ENCODE assay signal across 1 cellular context in the genomic region with DNA sequence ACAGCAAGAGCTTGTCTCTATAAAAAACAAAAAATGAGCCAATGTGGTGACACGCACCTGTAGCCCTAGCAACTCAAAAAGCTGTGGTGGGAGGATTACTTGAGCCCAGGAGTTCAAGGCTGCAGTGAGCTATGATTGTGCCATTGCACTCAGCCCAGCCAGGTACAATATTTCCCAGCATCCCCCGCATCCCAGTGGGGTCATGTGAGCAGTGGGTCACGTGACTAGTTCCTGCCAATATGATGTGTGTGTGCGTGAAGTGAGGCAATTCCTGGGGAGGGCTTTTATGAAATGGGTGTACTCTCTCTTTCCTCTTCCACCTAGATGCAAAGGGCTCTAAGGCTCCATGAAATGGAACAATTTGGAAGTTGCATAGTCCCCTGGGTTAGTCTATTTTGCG.
TF ChIP-seq lines count a peak whose summit lies in the region.

No MANE protein-coding gene starts in this region.

TF ChIP-seq in K562, 482 proteins besides CTCF, POLR2A, EP300 and RAD21 (continued from another document):
- no peak for TF ChIP-seq SIRT6 (IDR thresholded peaks at IDR 0.05; ENCODE audit: low read depth, low read length)
- TF ChIP-seq, protein P1, sequence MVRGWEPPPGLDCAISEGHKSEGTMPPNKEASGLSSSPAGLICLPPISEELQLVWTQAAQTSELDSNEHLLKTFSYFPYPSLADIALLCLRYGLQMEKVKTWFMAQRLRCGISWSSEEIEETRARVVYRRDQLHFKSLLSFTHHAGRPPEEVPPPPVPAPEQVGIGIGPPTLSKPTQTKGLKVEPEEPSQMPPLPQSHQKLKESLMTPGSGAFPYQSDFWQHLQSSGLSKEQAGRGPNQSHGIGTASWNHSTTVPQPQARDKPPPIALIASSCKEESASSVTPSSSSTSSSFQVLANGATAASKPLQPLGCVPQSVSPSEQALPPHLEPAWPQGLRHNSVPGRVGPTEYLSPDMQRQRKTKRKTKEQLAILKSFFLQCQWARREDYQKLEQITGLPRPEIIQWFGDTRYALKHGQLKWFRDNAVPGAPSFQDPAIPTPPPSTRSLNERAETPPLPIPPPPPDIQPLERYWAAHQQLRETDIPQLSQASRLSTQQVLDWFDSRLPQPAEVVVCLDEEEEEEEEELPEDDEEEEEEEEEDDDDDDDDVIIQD (CRISPR knock-in tag; IDR thresholded peaks at IDR 0.05): no peak
- TF ChIP-seq CEBPG (CRISPR knock-in tag; IDR thresholded peaks at IDR 0.05): no peak
- peak in 1 of 2 experiments; percentile 31; a peak in 1 of 4 replicates for TF ChIP-seq CEBPG (tag; conservative IDR thresholded peaks at IDR 0.05 in 1 of 2, IDR thresholded peaks at IDR 0.05 in 1 of 2)
- TF ChIP-seq SRSF1 (IDR thresholded peaks at IDR 0.05; ENCODE audit: low read depth, low read length): no peak
- peak; percentile 83 for TF ChIP-seq PHF20 (IDR thresholded peaks at IDR 0.05; ENCODE audit: partially characterized antibody)
- TF ChIP-seq ZBTB7A (IDR thresholded peaks at IDR 0.05; ENCODE audit: borderline replicate concordance, control insufficient read depth, low read depth, low read length): no peak
- no peak for TF ChIP-seq ARNT (IDR thresholded peaks at IDR 0.05)
- TF ChIP-seq, protein P2, sequence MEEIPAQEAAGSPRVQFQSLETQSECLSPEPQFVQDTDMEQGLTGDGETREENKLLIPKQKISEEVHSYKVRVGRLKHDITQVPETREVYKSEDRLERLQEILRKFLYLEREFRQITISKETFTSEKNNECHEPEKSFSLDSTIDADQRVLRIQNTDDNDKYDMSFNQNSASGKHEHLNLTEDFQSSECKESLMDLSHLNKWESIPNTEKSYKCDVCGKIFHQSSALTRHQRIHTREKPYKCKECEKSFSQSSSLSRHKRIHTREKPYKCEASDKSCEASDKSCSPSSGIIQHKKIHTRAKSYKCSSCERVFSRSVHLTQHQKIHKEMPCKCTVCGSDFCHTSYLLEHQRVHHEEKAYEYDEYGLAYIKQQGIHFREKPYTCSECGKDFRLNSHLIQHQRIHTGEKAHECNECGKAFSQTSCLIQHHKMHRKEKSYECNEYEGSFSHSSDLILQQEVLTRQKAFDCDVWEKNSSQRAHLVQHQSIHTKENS (CRISPR knock-in tag; IDR thresholded peaks at IDR 0.05): no peak
- TF ChIP-seq GABPB2 (CRISPR knock-in tag; conservative IDR thresholded peaks at IDR 0.05): no peak
- no peak for TF ChIP-seq PRPF4 (IDR thresholded peaks at IDR 0.05; ENCODE audit: insufficient read depth, low read depth, low read length, poor library complexity, severe bottlenecking)
- TF ChIP-seq MCM3 (IDR thresholded peaks at IDR 0.05): no peak
- no peak for TF ChIP-seq SAP30 (IDR thresholded peaks at IDR 0.05; ENCODE audit: borderline replicate concordance, insufficient read depth, low read depth, low read length, poor library complexity, severe bottlenecking)
